In genomic region chr3:160754371-160754854, GRCh38 we compare ENCODE assay signal across 8 cellular contexts. TPM values are rescaled to one million over a fixed set of nuclear protein-coding genes. Genes with fewer than 3 reads are reported as not detected.
DNase-seq lines count a peak whose midpoint lies in the region; ATAC-seq and TF ChIP-seq lines count a peak whose summit lies in the region.

No MANE protein-coding gene starts in this region.

- H3K4me3 ChIP-seq in adipocyte (ENCODE audit: low read length), result peak overlapping the region; percentile 97
- H3K4me3 ChIP-seq in heart left ventricle, result peak overlapping the region; percentile 66 to 93 (median 82)

- intact Hi-C loops in heart left ventricle (cut with DNase I), result loop anchor here in 4 of 10 donors (2.0 to 10.0 kb wide), 5 partner anchors 16 to 466 kb away; partner anchors contain the start of genes KPNA4 (in 1 of the 4) and NMD3 (in 1 of the 4)

- H3K4me1 ChIP-seq in adipocyte (ENCODE audit: control insufficient read depth, insufficient read depth, low read length) (peaks cover 22% of the 10 kb centered on the region), heart left ventricle (peaks cover 0 to 38% (median 13%) of the 10 kb centered on the region in 12 donors)

- H3K9me3 ChIP-seq in adipocyte (ENCODE audit: control insufficient read depth, low read length) (no peaks in the 10 kb centered on the region), heart left ventricle (no peaks in the 10 kb centered on the region)

- peak overlapping the region; percentile 87 to 99 (median 96) for H3K27ac ChIP-seq in heart left ventricle

- ATAC-seq in heart left ventricle (peak in 3 of 4 donors; percentile 8 to 35 (median 29)), HG03442 (IDR thresholded peaks at IDR 0.05; ENCODE audit: unreplicated experiment) (no peak)

- no peak for TF ChIP-seq CTCF in heart left ventricle (IDR thresholded peaks at IDR 0.05)

- H3K27me3 ChIP-seq in adipocyte (replicated peaks; ENCODE audit: control insufficient read depth, insufficient read depth, low read length) (peaks cover 15% of the 10 kb centered on the region), heart left ventricle (no peaks in the 10 kb centered on the region)

- peak in 5 of 6 experiments; percentile 12 to 54 (median 28) for DNase-seq in stimulated activated naive CD4-positive, alpha-beta T cell (lab: John Stamatoyannopoulos, UW)
- DNase-seq in stimulated activated naive CD4-positive, alpha-beta T cell treated with Interleukin-2 at 50 U/mL for 16 hours (lab: John Stamatoyannopoulos, UW), result no peak
- peak; percentile 70 for DNase-seq in NCI-H69 (lab: John Stamatoyannopoulos, UW)
- DNase-seq in adipocyte (ENCODE audit: low read depth), result peak; percentile 65
- DNase-seq in heart left ventricle, result peak; percentile 22 to 67 (median 42)
- peak in 33 of 56 donors; percentile 10 to 88 (median 60) for DNase-seq in nucleus accumbens (lab: John Stamatoyannopoulos, UW)
- no peak for DNase-seq in SKM-1 (lab: John Stamatoyannopoulos, UW; ENCODE audit: unreplicated experiment)

- H3K36me3 ChIP-seq in adipocyte (ENCODE audit: control insufficient read depth, insufficient read depth, low read length, severe bottlenecking), result no peaks in the 10 kb centered on the region
- no peaks in the 10 kb centered on the region for H3K36me3 ChIP-seq in heart left ventricle

- peak overlapping the region; percentile 93 for H3K9ac ChIP-seq in adipocyte (ENCODE audit: low read length)

- TF ChIP-seq POLR2A in heart left ventricle (IDR thresholded peaks at IDR 0.05), result no peak

- 0 to 2% (median 0%) methylated on average over 24 to 27 of the region's 27 CpGs for WGBS in heart left ventricle, 4 donors

RNA-seq across cellular contexts. Expression of gene PPM1L, which starts 1.6 kb away (rescaled TPM):
- 10 to 100 TPM; 31.4 to 89.6 (median 45.9) TPM for total RNA-seq in heart left ventricle
- 10 to 100 TPM in 1 of 2 donors, 1 to 10 TPM in 1; 6.2 to 14.9 TPM for polyA plus RNA-seq in heart left ventricle

Comparison
In these comparisons a context has a peak if more than half of its experiments do, and no peak if none do; other contexts are left out.
1. DNase-seq: peak in stimulated activated naive CD4-positive, alpha-beta T cell (5 of 6), NCI-H69 (single experiment), adipocyte (single experiment), heart left ventricle (5 of 5) and nucleus accumbens (33 of 56); none in stimulated activated naive CD4-positive, alpha-beta T cell treated with Interleukin-2 at 50 U/mL for 16 hours (single experiment) and SKM-1 (single experiment).